Comparison of ENCODE assay signal across 17 cellular contexts in genomic region chr10:71832967-71833366, GRCh38. TPM values are rescaled to one million over a fixed set of nuclear protein-coding genes. Genes with fewer than 3 reads are reported as not detected.
DNase-seq lines count a peak whose midpoint lies in the region; ATAC-seq and TF ChIP-seq lines count a peak whose summit lies in the region.
"Had no signal": no experiment of that assay in that cellular context is flagged by ENCODE, and none has a peak within 500 bp of the region (broad histone marks: within the 10 kb centered on the region; RNA-seq: fewer than 3 reads in every experiment).

No MANE protein-coding gene starts in this region.

- H3K4me1 Mint-ChIP-seq in activated B cell treated with CpG ODN at 0.5 μM for 24 hours = peaks cover 68% of the 10 kb centered on the region
- H3K4me1 Mint-ChIP-seq in natural killer cell treated with Interleukin-12 subunit alpha and Interleukin-12 subunit beta and Interleukin-15 and Interleukin-18, amount 100 ng/mL, for 72 hours (ENCODE audit: low read depth in 2 of 2) = peaks cover 30 to 46% of the 10 kb centered on the region in 2 donors

- ATAC-seq in activated CD4-positive, CD25-positive, alpha-beta regulatory T cell treated with anti-CD3 and anti-CD28 coated beads, Interleukin-2, amount 50 U/mL, for 24 hours = peak; percentile 27 to 47
- ATAC-seq in activated B cell treated with CpG ODN at 0.5 μM for 24 hours (ENCODE audit: low read depth) = no peak
- ATAC-seq in natural killer cell treated with Interleukin-12 subunit alpha and Interleukin-12 subunit beta and Interleukin-15 and Interleukin-18, amount 100 ng/mL, for 72 hours = peak; percentile 69 to 89
- no peak for ATAC-seq in GM21526 (IDR thresholded peaks at IDR 0.05; ENCODE audit: low FRiP score, unreplicated experiment)
- ATAC-seq in GM21576 (IDR thresholded peaks at IDR 0.05; ENCODE audit: unreplicated experiment) = no peak
- ATAC-seq: effector memory CD8-positive, alpha-beta T cell; T-cell had no signal

- in situ Hi-C loops in GM13976 (cut with MboI; ENCODE audit: low sequenced_read_pairs, unreplicated experiment) = loop anchor here (10.0 kb wide), 1 partner anchor 52 kb away; no protein-coding TSS in a partner anchor

- no peak for TF ChIP-seq CTCF in GM13976 (IDR thresholded peaks at IDR 0.05; ENCODE audit: borderline replicate concordance, control extremely low read depth, extremely low read depth, insufficient read depth, missing control alignments)
- no peak for TF ChIP-seq CTCF in activated B cell treated with CpG ODN at 0.5 μM for 24 hours (IDR thresholded peaks at IDR 0.05)

- peak overlapping the region; percentile 39 for H3K27ac Mint-ChIP-seq in activated B cell treated with CpG ODN at 0.5 μM for 24 hours
- peak overlapping the region in 1 of 2 donors; percentile 76 for H3K27ac Mint-ChIP-seq in natural killer cell treated with Interleukin-12 subunit alpha and Interleukin-12 subunit beta and Interleukin-15 and Interleukin-18, amount 100 ng/mL, for 72 hours

- no peaks in the 10 kb centered on the region for H3K9me3 Mint-ChIP-seq in activated B cell treated with CpG ODN at 0.5 μM for 24 hours
- H3K9me3 Mint-ChIP-seq in natural killer cell treated with Interleukin-12 subunit alpha and Interleukin-12 subunit beta and Interleukin-15 and Interleukin-18, amount 100 ng/mL, for 72 hours = no peaks in the 10 kb centered on the region
- H3K9me3 Mint-ChIP-seq: central memory CD8-positive, alpha-beta T cell; effector memory CD8-positive, alpha-beta T cell; T-cell had no signal

- intact Hi-C loops in activated B cell treated with CpG ODN at 0.5 μM for 24 hours (cut with micrococcal nuclease) = no loop called here

- H3K27me3 Mint-ChIP-seq in activated B cell treated with CpG ODN at 0.5 μM for 24 hours = no peaks in the 10 kb centered on the region
- H3K27me3 Mint-ChIP-seq in natural killer cell treated with Interleukin-12 subunit alpha and Interleukin-12 subunit beta and Interleukin-15 and Interleukin-18, amount 100 ng/mL, for 72 hours = no peaks in the 10 kb centered on the region
- H3K27me3 Mint-ChIP-seq: central memory CD8-positive, alpha-beta T cell; effector memory CD8-positive, alpha-beta T cell; T-cell had no signal

- H3K36me3 Mint-ChIP-seq in activated B cell treated with CpG ODN at 0.5 μM for 24 hours (ENCODE audit: low read depth) = peaks cover 49% of the 10 kb centered on the region
- H3K36me3 Mint-ChIP-seq in natural killer cell treated with Interleukin-12 subunit alpha and Interleukin-12 subunit beta and Interleukin-15 and Interleukin-18, amount 100 ng/mL, for 72 hours = peaks cover 7% of the 10 kb centered on the region

- no peak for DNase-seq in activated CD4-positive, CD25-positive, alpha-beta regulatory T cell (lab: John Stamatoyannopoulos, UW)
- peak; percentile 80 for DNase-seq in GM13976 (ENCODE audit: low spot score)
- no peak for DNase-seq in activated B cell treated with CpG ODN at 0.5 μM for 24 hours
- no peak for DNase-seq in natural killer cell treated with Interleukin-12 subunit alpha and Interleukin-12 subunit beta and Interleukin-15 and Interleukin-18, amount 100 ng/mL, for 72 hours (ENCODE audit: low spot score)
- DNase-seq in anterior cingulate cortex (lab: John Stamatoyannopoulos, UW) = no peak
- DNase-seq: 8988T; C1 segment of cervical spinal cord; DMS53; effector memory CD8-positive, alpha-beta T cell; NCI-H748 treated with DMSO at 0.1 percent for 48 hours; stimulated activated CD4-positive, alpha-beta T cell treated with anti-CD3 and anti-CD28 coated beads, Interleukin-2, amount 100 ng/mL, for 24 hours; T-cell; WERI-Rb-1 had no signal

- no peak overlapping the region for H3K4me3 Mint-ChIP-seq in activated B cell treated with CpG ODN at 0.5 μM for 24 hours
- no peak overlapping the region for H3K4me3 Mint-ChIP-seq in natural killer cell treated with Interleukin-12 subunit alpha and Interleukin-12 subunit beta and Interleukin-15 and Interleukin-18, amount 100 ng/mL, for 72 hours
- H3K4me3 Mint-ChIP-seq: central memory CD8-positive, alpha-beta T cell; effector memory CD8-positive, alpha-beta T cell; T-cell had no signal

- POLR2A ChIA-PET in activated B cell treated with CpG ODN at 0.5 μM for 24 hours (lab: Charles Lee) = interaction anchor here (1.5 kb wide), 1 partner anchor 18 kb away, joined by 6 read pairs; the partner anchor contains the start of gene PSAP

- CTCF ChIA-PET in activated B cell treated with CpG ODN at 0.5 μM for 24 hours (lab: Charles Lee) = interaction anchor here (1.7 kb wide), 1 partner anchor 64 kb away, joined by 10 read pairs; no protein-coding TSS in a partner anchor

RNA-seq across cellular contexts. Expression of gene PSAP, which starts 18.1 kb away (rescaled TPM):
- 207 and 210 TPM in 2 replicates for total RNA-seq in activated B cell treated with CpG ODN at 0.5 μM for 24 hours
- total RNA-seq in natural killer cell treated with Interleukin-12 subunit alpha and Interleukin-12 subunit beta and Interleukin-15 and Interleukin-18, amount 100 ng/mL, for 72 hours = 100 to 1,000 TPM; 136 to 207 TPM

RNA-seq across cellular contexts. Expression of gene VSIR, which starts 59.6 kb away (rescaled TPM):
- total RNA-seq in activated B cell treated with CpG ODN at 0.5 μM for 24 hours = 20.9 and 21.4 TPM in 2 replicates
- total RNA-seq in natural killer cell treated with Interleukin-12 subunit alpha and Interleukin-12 subunit beta and Interleukin-15 and Interleukin-18, amount 100 ng/mL, for 72 hours = 10 to 100 TPM; 18.8 to 19.7 TPM

Comparison
In these comparisons a context has a peak if more than half of its experiments do, and no peak if none do; other contexts are left out.
1. ATAC-seq: peak in activated CD4-positive, CD25-positive, alpha-beta regulatory T cell treated with anti-CD3 and anti-CD28 coated beads, Interleukin-2, amount 50 U/mL, for 24 hours (2 of 2) and natural killer cell treated with Interleukin-12 subunit alpha and Interleukin-12 subunit beta and Interleukin-15 and Interleukin-18, amount 100 ng/mL, for 72 hours (2 of 2); none in activated B cell treated with CpG ODN at 0.5 μM for 24 hours (single experiment), GM21526 (single experiment) and GM21576 (single experiment).